Comparison of ENCODE assay signal across 7 cellular contexts in the genomic region with DNA sequence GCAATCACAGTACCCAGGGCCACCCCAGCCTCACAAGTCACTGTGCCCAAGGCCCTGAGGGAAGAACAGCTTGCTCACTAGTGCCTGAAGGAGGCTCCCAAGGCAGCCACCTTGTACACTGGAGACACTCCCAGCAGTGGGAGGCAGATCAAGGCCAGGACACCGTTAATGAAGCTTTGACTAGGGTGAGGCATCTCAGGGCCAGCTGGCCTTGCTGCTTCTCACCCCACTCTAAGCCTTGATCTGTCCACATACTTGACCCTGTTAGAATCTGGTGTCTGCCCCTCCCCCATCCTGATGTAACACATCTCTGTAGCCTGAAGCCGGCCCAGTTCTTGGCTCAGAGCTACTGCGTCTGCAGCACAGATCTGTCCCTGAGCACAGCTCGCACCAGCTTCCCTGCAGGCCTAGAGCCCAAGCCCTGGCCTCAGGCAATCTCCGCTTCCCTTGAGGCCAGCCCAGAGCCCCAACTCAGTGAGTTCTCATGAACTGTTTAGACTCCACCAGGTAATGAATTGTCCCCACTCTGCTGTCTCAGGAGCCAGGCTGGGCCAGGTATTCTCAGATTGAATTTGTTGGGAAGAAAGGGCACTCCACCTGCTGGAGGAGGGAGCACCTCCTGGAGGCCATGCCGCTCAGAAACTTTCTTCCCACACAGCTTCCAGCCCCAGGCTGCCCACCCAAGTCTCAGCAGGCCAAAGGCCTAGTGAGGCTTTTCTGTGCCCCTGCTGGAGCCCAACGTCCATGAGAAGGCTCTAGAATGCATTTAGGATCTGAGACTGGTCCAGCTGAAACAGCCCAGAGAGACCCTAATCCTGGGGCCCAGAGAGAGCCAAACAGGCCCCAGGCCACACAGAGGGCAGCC. TPM values are rescaled to one million over a fixed set of nuclear protein-coding genes. Genes with fewer than 3 reads are reported as not detected.
DNase-seq lines count a peak whose midpoint lies in the region; ATAC-seq and TF ChIP-seq lines count a peak whose summit lies in the region.

No MANE protein-coding gene starts in this region.

- peak; percentile 88 to 92 (median 90) for DNase-seq in right cardiac atrium
- no peak for DNase-seq in stimulated activated naive B cell treated with anti-CD40 and anti-IgM and Interleukin-4, amounts not matched to agents 10 μg/mL and 1 μg/mL and 100 μg/mL, for 72 hours
- no peak for DNase-seq in OCI-LY7 (ENCODE audit: low spot score)

- H4K20me1 ChIP-seq in OCI-LY7 (ENCODE audit: insufficient read depth, low read length), result no peaks in the 10 kb centered on the region

- peaks cover 28% of the 10 kb centered on the region for H3K4me1 Mint-ChIP-seq in activated T-helper 17 cell treated with anti-CD3 and anti-CD28 coated beads, Interleukin-2, amount 50 U/mL, for 72 hours
- H3K4me1 Mint-ChIP-seq in stimulated activated naive B cell treated with anti-CD40 and anti-IgM and Interleukin-4, amounts not matched to agents 10 μg/mL and 1 μg/mL and 100 μg/mL, for 72 hours, result peaks cover 17 to 23% of the 10 kb centered on the region in 2 donors

- POLR2A ChIA-PET in OCI-LY7 (lab: Charles Lee), result interaction anchor here (0.6 to 1.8 kb wide), 4 partner anchors 10 to 170 kb away, joined by 3 to 5 read pairs (median 3); no protein-coding TSS in a partner anchor

- H3K4me2 ChIP-seq in OCI-LY7 (ENCODE audit: low read length), result no peak overlapping the region

- 48% methylated on average over 7 of the region's 7 CpGs for WGBS in right cardiac atrium

- H3K27ac ChIP-seq in HUES6 (ENCODE audit: low read depth, low read length) (peak overlapping the region; percentile 92), right cardiac atrium (ENCODE audit: low read length) (peak overlapping the region; percentile 82), OCI-LY7 (ENCODE audit: low read depth, low read length, poor library complexity, severe bottlenecking) (no peak overlapping the region)

- CTCF ChIA-PET in OCI-LY7 (lab: Charles Lee; ENCODE audit: unreplicated experiment), result no interaction called here

- no peaks in the 10 kb centered on the region for H3K79me2 ChIP-seq in OCI-LY7 (ENCODE audit: insufficient read depth, low read depth, low read length)

- no peaks in the 10 kb centered on the region for H3K9me3 ChIP-seq in HUES6 (ENCODE audit: control insufficient read depth, insufficient read depth, low read depth, low read length)
- no peaks in the 10 kb centered on the region for H3K9me3 ChIP-seq in right cardiac atrium (ENCODE audit: control insufficient read depth, low read length)
- no peaks in the 10 kb centered on the region for H3K9me3 ChIP-seq in OCI-LY7 (ENCODE audit: low read length)

- H3K27me3 Mint-ChIP-seq in activated T-helper 17 cell treated with anti-CD3 and anti-CD28 coated beads, Interleukin-2, amount 50 U/mL, for 72 hours, result no peaks in the 10 kb centered on the region
- H3K27me3 Mint-ChIP-seq in stimulated activated naive B cell treated with anti-CD40 and anti-IgM and Interleukin-4, amounts not matched to agents 10 μg/mL and 1 μg/mL and 100 μg/mL, for 72 hours, result no peaks in the 10 kb centered on the region

- H3K27me3 ChIP-seq in HUES6 (ENCODE audit: control insufficient read depth, insufficient read depth, low read length), result no peaks in the 10 kb centered on the region
- no peaks in the 10 kb centered on the region for H3K27me3 ChIP-seq in right cardiac atrium (ENCODE audit: control insufficient read depth, insufficient read depth)

- no peak for TF ChIP-seq CTCF in OCI-LY7 (conservative IDR thresholded peaks at IDR 0.05; ENCODE audit: low read length)

- H3K4me1 ChIP-seq in HUES6 (ENCODE audit: control insufficient read depth, insufficient read depth, low read length) (peaks cover 53% of the 10 kb centered on the region), right cardiac atrium (ENCODE audit: control insufficient read depth, insufficient read depth, low read length) (peaks cover 9% of the 10 kb centered on the region), OCI-LY7 (ENCODE audit: insufficient read depth, low read length, poor library complexity, severe bottlenecking) (no peaks in the 10 kb centered on the region)

- H3K36me3 ChIP-seq in HUES6 (ENCODE audit: control insufficient read depth, insufficient read depth, low read length), result no peaks in the 10 kb centered on the region
- no peaks in the 10 kb centered on the region for H3K36me3 ChIP-seq in OCI-LY7 (ENCODE audit: insufficient read depth, low read length)

- H3K27ac Mint-ChIP-seq in activated T-helper 17 cell treated with anti-CD3 and anti-CD28 coated beads, Interleukin-2, amount 50 U/mL, for 72 hours, result peak overlapping the region; percentile 6
- peak overlapping the region; percentile 65 for H3K27ac Mint-ChIP-seq in stimulated activated naive B cell treated with anti-CD40 and anti-IgM and Interleukin-4, amounts not matched to agents 10 μg/mL and 1 μg/mL and 100 μg/mL, for 72 hours

- intact Hi-C loops in right cardiac atrium (cut with DNase I), result no loop called here
- intact Hi-C loops in OCI-LY7 (cut with micrococcal nuclease; ENCODE audit: unreplicated experiment), result no loop called here

- no peaks in the 10 kb centered on the region for H3K36me3 Mint-ChIP-seq in activated T-helper 17 cell treated with anti-CD3 and anti-CD28 coated beads, Interleukin-2, amount 50 U/mL, for 72 hours (ENCODE audit: low read depth)
- H3K36me3 Mint-ChIP-seq in stimulated activated naive B cell treated with anti-CD40 and anti-IgM and Interleukin-4, amounts not matched to agents 10 μg/mL and 1 μg/mL and 100 μg/mL, for 72 hours, result no peaks in the 10 kb centered on the region

- peak overlapping the region; percentile 10; the same call in 1 of the 2 replicates for H3K4me3 ChIP-seq in HUES6 (ENCODE audit: low read depth, low read length)
- no peak overlapping the region for H3K4me3 ChIP-seq in right cardiac atrium (ENCODE audit: low read length)
- no peak overlapping the region for H3K4me3 ChIP-seq in OCI-LY7 (ENCODE audit: low read depth, low read length, poor library complexity, severe bottlenecking)

- H3K4me3 Mint-ChIP-seq in activated T-helper 17 cell treated with anti-CD3 and anti-CD28 coated beads, Interleukin-2, amount 50 U/mL, for 72 hours, result no peak overlapping the region
- no peak overlapping the region for H3K4me3 Mint-ChIP-seq in stimulated activated naive B cell treated with anti-CD40 and anti-IgM and Interleukin-4, amounts not matched to agents 10 μg/mL and 1 μg/mL and 100 μg/mL, for 72 hours

- H3K9me3 Mint-ChIP-seq in activated T-helper 17 cell treated with anti-CD3 and anti-CD28 coated beads, Interleukin-2, amount 50 U/mL, for 72 hours, result no peaks in the 10 kb centered on the region
- H3K9me3 Mint-ChIP-seq in stimulated activated naive B cell treated with anti-CD40 and anti-IgM and Interleukin-4, amounts not matched to agents 10 μg/mL and 1 μg/mL and 100 μg/mL, for 72 hours, result no peaks in the 10 kb centered on the region

- peak overlapping the region; percentile 88 for H3K9ac ChIP-seq in HUES6 (ENCODE audit: low read length)

- no peaks in the 10 kb centered on the region for H3K9me2 ChIP-seq in OCI-LY7 (ENCODE audit: insufficient read depth, low read length)

- no peak for ATAC-seq in activated T-helper 17 cell treated with anti-CD3 and anti-CD28 coated beads, Interleukin-2, amount 50 U/mL, for 72 hours (replicated peaks)
- ATAC-seq in right cardiac atrium (peak; percentile 92), HG03571 (IDR thresholded peaks at IDR 0.05; ENCODE audit: unreplicated experiment) (no peak), GM19035 (IDR thresholded peaks at IDR 0.05; ENCODE audit: unreplicated experiment) (no peak)
- peak in 1 of 2 donors; percentile 15 for ATAC-seq in stimulated activated naive B cell treated with anti-CD40 and anti-IgM and Interleukin-4, amounts not matched to agents 10 μg/mL and 1 μg/mL and 100 μg/mL, for 72 hours (replicated peaks)

- no TSS peak for BruUV-seq in OCI-LY7 (replicated peaks; lab: Mats Ljungman, UMichigan)

- H2AFZ ChIP-seq in OCI-LY7 (ENCODE audit: low read length), result no peak overlapping the region

RNA-seq across cellular contexts. Expression of a gene that starts 13.4 kb away (rescaled TPM):
- total RNA-seq in activated T-helper 17 cell treated with anti-CD3 and anti-CD28 coated beads, Interleukin-2, amount 50 U/mL, for 72 hours, result 10 to 100 TPM; 75.3 to 93.3 TPM
- total RNA-seq in right cardiac atrium (10 to 100 TPM; 45.5 to 51.6 (median 48.3) TPM), OCI-LY7 (2022) (67.0 and 70.5 TPM in 2 replicates)
- 18.6 TPM for polyA plus RNA-seq in right cardiac atrium
- total RNA-seq in OCI-LY7 (2014; rRNA removed; shearing (Covaris generic)), result 32.3 and 37.6 TPM in 2 replicates

Comparison
In these comparisons a context has a peak if more than half of its experiments do, and no peak if none do; other contexts are left out.
1. ATAC-seq: peak in right cardiac atrium (2 of 2); none in activated T-helper 17 cell treated with anti-CD3 and anti-CD28 coated beads, Interleukin-2, amount 50 U/mL, for 72 hours (single experiment), HG03571 (single experiment) and GM19035 (single experiment).
2. DNase-seq: peak in right cardiac atrium (3 of 3); none in stimulated activated naive B cell treated with anti-CD40 and anti-IgM and Interleukin-4, amounts not matched to agents 10 μg/mL and 1 μg/mL and 100 μg/mL, for 72 hours (single experiment) and OCI-LY7 (single experiment).